24 cellular contexts compared by ENCODE assay signal in genomic region chr20:55067158-55067825, GRCh38.
DNase-seq lines count a peak whose midpoint lies in the region; ATAC-seq, FAIRE-seq and TF ChIP-seq lines count a peak whose summit lies in the region.
"Had no signal": no experiment of that assay in that cellular context is flagged by ENCODE, and none has a peak within 500 bp of the region (broad histone marks: within the 10 kb centered on the region; RNA-seq: fewer than 3 reads in every experiment).

No MANE protein-coding gene starts in this region.

- H3K4me3 ChIP-seq in right atrium auricular region (no peak overlapping the region), kidney (ENCODE audit: low read length in 2 of 2) (no peak overlapping the region)
- H3K4me3 ChIP-seq: K562 had no signal

- DNase-seq in cardiac septum (ENCODE audit: low spot score) (peak; percentile 73), right atrium auricular region (ENCODE audit: low spot score) (no peak), RPMI7951 (ENCODE audit: low read depth) (peak; percentile 4), stromal cell of bone marrow (ENCODE audit: low read depth) (peak; percentile 28), kidney (no peak)
- DNase-seq in activated effector memory CD4-positive, alpha-beta T cell treated with Interleukin-2 at 50 U/mL for 16 hours, result no peak
- DNase-seq: AML-193, C1 segment of cervical spinal cord, DND-41, H7, NCI-H1092 treated with DMSO at 0.1 percent for 48 hours, NCI-H1436 treated with DMSO at 0.1 percent for 48 hours, NCI-H1930, NCI-H2227 treated with DMSO at 0.1 percent for 48 hours, NCI-H510A had no signal

- TF ChIP-seq CTCF in right atrium auricular region (IDR thresholded peaks at IDR 0.05) (no peak), kidney (IDR thresholded peaks at IDR 0.05; ENCODE audit: borderline replicate concordance, extremely low read depth, insufficient read depth) (no peak)

- H3K27ac ChIP-seq in right atrium auricular region (no peak overlapping the region), kidney (ENCODE audit: low read depth in 2 of 2, low read length in 2 of 2) (no peak overlapping the region)
- H3K27ac ChIP-seq: 22Rv1 had no signal

- H3K36me3 ChIP-seq in right atrium auricular region, result no peaks in the 10 kb centered on the region
- no peaks in the 10 kb centered on the region for H3K36me3 ChIP-seq in kidney (ENCODE audit: control insufficient read depth in 1 of 2, insufficient read depth in 2 of 2, low read length in 2 of 2)

- H3K9ac ChIP-seq in kidney (ENCODE audit: low read length in 2 of 2), result no peak overlapping the region

- intact Hi-C loops in cardiac septum (cut with DNase I), result no loop called here
- intact Hi-C loops in kidney (cut with DNase I), result no loop called here

- H3K9me3 ChIP-seq in right atrium auricular region (peaks cover 0 to 8% of the 10 kb centered on the region in 2 donors), kidney (ENCODE audit: control insufficient read depth in 1 of 2, low read length in 2 of 2) (peaks cover 2% of the 10 kb centered on the region in 2 donors)

- ATAC-seq in esophagus mucosa (peak; percentile 35), GM19455 (IDR thresholded peaks at IDR 0.05; ENCODE audit: unreplicated experiment) (no peak)
- ATAC-seq: CD8-positive, alpha-beta T cell; HepG2; K562; Panc1 had no signal

- FAIRE-seq in kidney (lab: Jason Lieb, UNC), result no peak
- FAIRE-seq: GM12891, GM19239, HepG2, K562 had no signal

- no peaks in the 10 kb centered on the region for H3K27me3 ChIP-seq in right atrium auricular region

- H3K4me1 ChIP-seq in right atrium auricular region (no peaks in the 10 kb centered on the region), kidney (ENCODE audit: control insufficient read depth in 1 of 2, insufficient read depth in 1 of 2, low read depth in 1 of 2, low read length in 2 of 2) (no peaks in the 10 kb centered on the region)

Comparison
In these comparisons a context has a peak if more than half of its experiments do, and no peak if none do; other contexts are left out.
1. DNase-seq: peak in cardiac septum (single experiment), RPMI7951 (single experiment) and stromal cell of bone marrow (single experiment); none in right atrium auricular region (single experiment), activated effector memory CD4-positive, alpha-beta T cell treated with Interleukin-2 at 50 U/mL for 16 hours (single experiment) and kidney (single experiment).